ENCODE assay signal across 1 cellular context in genomic region chr9:125143377-125144090, GRCh38.
TF ChIP-seq lines count a peak whose summit lies in the region.

TSS of gene SCAI (minus strand) at chr9:125143528. CDS start at chr9:125143437, 91 bp downstream.

TF ChIP-seq in GM12878, 131 proteins besides CTCF, POLR2A, EP300 and RAD21 (continued from another document and continues in another):
- no peak for TF ChIP-seq CUX1 (IDR thresholded peaks at IDR 0.05; ENCODE audit: insufficient replicate concordance, low read depth, low read length)
- TF ChIP-seq KDM1A (IDR thresholded peaks at IDR 0.05; ENCODE audit: borderline replicate concordance), result no peak
- no peak for TF ChIP-seq IRF5 (IDR thresholded peaks at IDR 0.05; ENCODE audit: borderline replicate concordance)
- no peak for TF ChIP-seq FOXM1 (IDR thresholded peaks at IDR 0.05; ENCODE audit: low read depth, low read length)
- peak; percentile 87 for TF ChIP-seq CREB1 (IDR thresholded peaks at IDR 0.05; ENCODE audit: low read depth)
- no peak for TF ChIP-seq E2F8 (IDR thresholded peaks at IDR 0.05; ENCODE audit: low read depth, partially characterized antibody)
- TF ChIP-seq MEF2B (IDR thresholded peaks at IDR 0.05; ENCODE audit: partially characterized antibody, poor library complexity, severe bottlenecking), result no peak
- 0 out of 2 replicates have a peak, but pooled peaks have one; percentile 29 for TF ChIP-seq ATF7 (IDR thresholded peaks at IDR 0.05; ENCODE audit: low read depth)
- peak; percentile 59 for TF ChIP-seq IKZF1 (conservative IDR thresholded peaks at IDR 0.05)
- TF ChIP-seq SREBF1 (IDR thresholded peaks at IDR 0.05; ENCODE audit: low read length), result no peak
- no peak for TF ChIP-seq SMAD5 (IDR thresholded peaks at IDR 0.05; ENCODE audit: low read depth)
- TF ChIP-seq CEBPZ (IDR thresholded peaks at IDR 0.05; ENCODE audit: low read depth, low read length), result peak; percentile 79
- no peak for TF ChIP-seq TBL1XR1 (IDR thresholded peaks at IDR 0.05; ENCODE audit: low read depth, low read length)
- TF ChIP-seq SPI1 (IDR thresholded peaks at IDR 0.05; ENCODE audit: borderline replicate concordance, insufficient read depth, low read depth, low read length), result no peak
- peak; percentile 98 for TF ChIP-seq PBX3 (IDR thresholded peaks at IDR 0.05; ENCODE audit: insufficient replicate concordance, low read depth, low read length)
- peak; percentile 98; the same call in 1 of the 2 replicates for TF ChIP-seq RB1 (IDR thresholded peaks at IDR 0.05; ENCODE audit: borderline replicate concordance)
- TF ChIP-seq BCLAF1 (IDR thresholded peaks at IDR 0.05), result no peak
- no peak for TF ChIP-seq ESRRA (IDR thresholded peaks at IDR 0.05; ENCODE audit: low read length)
- peak; percentile 74; the same call in 1 of the 2 replicates for TF ChIP-seq HDGF (IDR thresholded peaks at IDR 0.05)
- no peak for TF ChIP-seq JUNB (IDR thresholded peaks at IDR 0.05)
- no peak for TF ChIP-seq CBX3 (IDR thresholded peaks at IDR 0.05; ENCODE audit: borderline replicate concordance, low read depth)
- TF ChIP-seq ZZZ3 (IDR thresholded peaks at IDR 0.05; ENCODE audit: control insufficient read depth, insufficient read length, low read depth), result no peak
- TF ChIP-seq ATF2 (IDR thresholded peaks at IDR 0.05; ENCODE audit: low read length), result no peak
- no peak for TF ChIP-seq MTA3 (IDR thresholded peaks at IDR 0.05; ENCODE audit: borderline replicate concordance, low read length)
- TF ChIP-seq MAX (IDR thresholded peaks at IDR 0.05; ENCODE audit: low read depth, low read length), result peak; percentile 35; the same call in 1 of the 2 replicates
- TF ChIP-seq YY1 (IDR thresholded peaks at IDR 0.05; ENCODE audit: low read depth, low read length), result peak; percentile 84
- peak; percentile 90 for TF ChIP-seq IRF3 (IDR thresholded peaks at IDR 0.05)
- no peak for TF ChIP-seq ZBTB4 (CRISPR knock-in tag; IDR thresholded peaks at IDR 0.05)
- no peak for TF ChIP-seq NR2C2 (IDR thresholded peaks at IDR 0.05; ENCODE audit: borderline replicate concordance, control insufficient read depth, insufficient read length, low read depth)
- 0 out of 4 replicates have a peak, but pooled peaks of 1 of the 2 experiments have one; percentile 19 for TF ChIP-seq IKZF2 (IDR thresholded peaks at IDR 0.05)
- TF ChIP-seq HDAC2 (IDR thresholded peaks at IDR 0.05), result no peak
- no peak for TF ChIP-seq ASH2L (IDR thresholded peaks at IDR 0.05; ENCODE audit: borderline replicate concordance, low read depth)
